Comparison of ENCODE assay signal across 1 cellular context in genomic region chr17:13017623-13018462, GRCh38.
TF ChIP-seq lines count a peak whose summit lies in the region.

TSS of gene ELAC2 (minus strand) at chr17:13018027. CDS start at chr17:13017947, 80 bp downstream.

TF ChIP-seq in K562, 482 proteins besides CTCF, POLR2A, EP300 and RAD21 (continued from another document and continues in another):
- TF ChIP-seq MNT (conservative IDR thresholded peaks at IDR 0.05) (peak; percentile 94 to 97), TAF7 (tag; IDR thresholded peaks at IDR 0.05) (peak; percentile 35; the same call in 1 of the 2 replicates), MAFK (IDR thresholded peaks at IDR 0.05; ENCODE audit: low read length) (no peak), ZNF75A (CRISPR knock-in tag; IDR thresholded peaks at IDR 0.05) (no peak), NFATC3 (IDR thresholded peaks at IDR 0.05) (no peak), SMARCC2 (IDR thresholded peaks at IDR 0.05; ENCODE audit: low read depth) (0 out of 2 replicates have a peak, but pooled peaks have one; percentile 30), USF1 (CRISPR knock-in tag; IDR thresholded peaks at IDR 0.05) (peak; percentile 71), TAL1 (IDR thresholded peaks at IDR 0.05) (peak; percentile 72), HSF4 (CRISPR knock-in tag; IDR thresholded peaks at IDR 0.05; ENCODE audit: borderline replicate concordance) (no peak), FOXA3 (CRISPR knock-in tag; conservative IDR thresholded peaks at IDR 0.05 in 1 of 2, IDR thresholded peaks at IDR 0.05 in 1 of 2) (no peak), ZNF280A (IDR thresholded peaks at IDR 0.05; ENCODE audit: low read depth, partially characterized antibody) (no peak), E2F8 (IDR thresholded peaks at IDR 0.05; ENCODE audit: low read depth, partially characterized antibody) (peak; percentile 80), ZBTB40 (IDR thresholded peaks at IDR 0.05) (peak; percentile 94), ZBTB40 (CRISPR knock-in tag; IDR thresholded peaks at IDR 0.05) (no peak), KDM4B (IDR thresholded peaks at IDR 0.05; ENCODE audit: borderline replicate concordance in 2 of 2, low read depth in 1 of 2) (0 out of 4 replicates have a peak, but pooled peaks of 1 of the 2 experiments have one; percentile 18), CHCHD3 (CRISPR knock-in tag; IDR thresholded peaks at IDR 0.05) (no peak), OTX1 (CRISPR knock-in tag; IDR thresholded peaks at IDR 0.05) (no peak), POLR2H (tag; IDR thresholded peaks at IDR 0.05; ENCODE audit: low read depth) (peak; percentile 85), HDAC1 (IDR thresholded peaks at IDR 0.05) (peak in 1 of 2 experiments; percentile 83; a peak in 2 of 4 replicates), TRIM28 (IDR thresholded peaks at IDR 0.05) (no peak), CSDE1 (IDR thresholded peaks at IDR 0.05) (no peak; a peak in 1 of 4 replicates), RBBP5 (IDR thresholded peaks at IDR 0.05; ENCODE audit: borderline replicate concordance, insufficient read depth, low read length, poor library complexity, severe bottlenecking) (peak; percentile 86), POLR2AphosphoS5 (IDR thresholded peaks at IDR 0.05; ENCODE audit: control insufficient read depth, insufficient read depth, low read depth, low read length) (peak; percentile 79), PBX2 (CRISPR knock-in tag; IDR thresholded peaks at IDR 0.05; ENCODE audit: low read depth) (no peak), PBX2 (tag; conservative IDR thresholded peaks at IDR 0.05; ENCODE audit: low read depth) (peak; percentile 95), FOS (IDR thresholded peaks at IDR 0.05; ENCODE audit: extremely low read depth, insufficient read length) (peak; percentile 90), U2AF1 (optimal IDR thresholded peaks at IDR 0.05; ENCODE audit: low read depth, low read length) (peak; percentile 53), PTTG1 (tag; IDR thresholded peaks at IDR 0.05; ENCODE audit: low read depth) (no peak), E2F5 (CRISPR knock-in tag; IDR thresholded peaks at IDR 0.05) (no peak), SMAD1 (IDR thresholded peaks at IDR 0.05; ENCODE audit: low read depth, low read length, partially characterized antibody) (no peak), NELFE (IDR thresholded peaks at IDR 0.05; ENCODE audit: insufficient read depth, insufficient read length) (no peak), STAT5B (CRISPR knock-in tag; IDR thresholded peaks at IDR 0.05) (no peak)
- TF ChIP-seq, protein P1, sequence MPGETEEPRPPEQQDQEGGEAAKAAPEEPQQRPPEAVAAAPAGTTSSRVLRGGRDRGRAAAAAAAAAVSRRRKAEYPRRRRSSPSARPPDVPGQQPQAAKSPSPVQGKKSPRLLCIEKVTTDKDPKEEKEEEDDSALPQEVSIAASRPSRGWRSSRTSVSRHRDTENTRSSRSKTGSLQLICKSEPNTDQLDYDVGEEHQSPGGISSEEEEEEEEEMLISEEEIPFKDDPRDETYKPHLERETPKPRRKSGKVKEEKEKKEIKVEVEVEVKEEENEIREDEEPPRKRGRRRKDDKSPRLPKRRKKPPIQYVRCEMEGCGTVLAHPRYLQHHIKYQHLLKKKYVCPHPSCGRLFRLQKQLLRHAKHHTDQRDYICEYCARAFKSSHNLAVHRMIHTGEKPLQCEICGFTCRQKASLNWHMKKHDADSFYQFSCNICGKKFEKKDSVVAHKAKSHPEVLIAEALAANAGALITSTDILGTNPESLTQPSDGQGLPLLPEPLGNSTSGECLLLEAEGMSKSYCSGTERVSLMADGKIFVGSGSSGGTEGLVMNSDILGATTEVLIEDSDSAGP (CRISPR knock-in tag; IDR thresholded peaks at IDR 0.05) = no peak
- TF ChIP-seq, protein P2, sequence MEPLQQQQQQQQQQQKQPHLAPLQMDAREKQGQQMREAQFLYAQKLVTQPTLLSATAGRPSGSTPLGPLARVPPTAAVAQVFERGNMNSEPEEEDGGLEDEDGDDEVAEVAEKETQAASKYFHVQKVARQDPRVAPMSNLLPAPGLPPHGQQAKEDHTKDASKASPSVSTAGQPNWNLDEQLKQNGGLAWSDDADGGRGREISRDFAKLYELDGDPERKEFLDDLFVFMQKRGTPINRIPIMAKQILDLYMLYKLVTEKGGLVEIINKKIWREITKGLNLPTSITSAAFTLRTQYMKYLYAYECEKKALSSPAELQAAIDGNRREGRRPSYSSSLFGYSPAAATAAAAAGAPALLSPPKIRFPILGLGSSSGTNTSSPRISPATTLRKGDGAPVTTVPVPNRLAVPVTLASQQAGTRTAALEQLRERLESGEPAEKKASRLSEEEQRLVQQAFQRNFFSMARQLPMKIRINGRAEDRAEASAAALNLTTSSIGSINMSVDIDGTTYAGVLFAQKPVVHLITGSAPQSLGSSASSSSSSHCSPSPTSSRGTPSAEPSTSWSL (CRISPR knock-in tag; IDR thresholded peaks at IDR 0.05; ENCODE audit: borderline replicate concordance) = no peak
